In the genomic region with DNA sequence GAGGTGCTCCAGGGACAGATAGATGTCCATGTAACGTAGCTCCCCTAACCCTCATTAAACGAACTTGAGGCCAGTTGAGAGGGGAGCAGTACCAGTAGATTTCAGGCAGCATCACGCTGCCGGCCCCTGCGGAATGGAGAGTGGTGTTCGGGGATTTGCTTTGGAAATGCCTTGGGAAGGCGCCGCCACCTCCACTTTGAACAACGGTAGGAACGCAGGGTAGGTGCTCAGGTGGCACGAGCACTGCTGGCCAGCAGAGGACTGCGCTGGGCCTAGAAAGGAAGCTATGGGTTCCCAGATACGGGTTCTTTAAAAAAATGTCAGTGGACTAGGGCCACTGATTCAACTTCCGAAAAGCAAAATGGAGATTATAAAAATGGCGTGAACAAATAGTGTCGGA, we compare ENCODE assay signal across 13 cellular contexts.
DNase-seq lines count a peak whose midpoint lies in the region; ATAC-seq and TF ChIP-seq lines count a peak whose summit lies in the region.
"Had no signal": no experiment of that assay in that cellular context is flagged by ENCODE, and none has a peak within 500 bp of the region (broad histone marks: within the 10 kb centered on the region; RNA-seq: fewer than 3 reads in every experiment).

No MANE protein-coding gene starts in this region.

- H3K36me3 ChIP-seq in WERI-Rb-1, result peaks cover 9% of the 10 kb centered on the region
- H3K36me3 ChIP-seq in gastrocnemius medialis, result no peaks in the 10 kb centered on the region
- H3K36me3 ChIP-seq: neutrophil had no signal

- in situ Hi-C loops in gastrocnemius medialis (cut with MboI; ENCODE audit: low sequenced_read_pairs in 4 of 4) (loop anchor here in 1 of 4 donors (25.0 kb wide), 1 partner anchor 258 kb away; no protein-coding TSS in a partner anchor), ACHN (cut with HindIII; ENCODE audit: low pct_ligation_motif_present, low pct_unique_long_range_greater_than_20kb, low sequenced_read_pairs) (no loop called here)

- ATAC-seq in gastrocnemius medialis, result peak in 1 of 2 donors; percentile 4

- DNase-seq in DMS153 (lab: John Stamatoyannopoulos, UW) (peak; percentile 48), WERI-Rb-1 (no peak), iPS-NIHi7 (ENCODE audit: extremely low spot score) (peak; percentile 33), gastrocnemius medialis (no peak), EL (no peak), LoVo (ENCODE audit: low spot score) (no peak), ACHN (no peak)
- DNase-seq in activated T-helper 1 cell treated with anti-CD3 and anti-CD28 coated beads, Interleukin-12 subunit alpha, Interleukin-12 subunit beta, Interleukin-2, Interleukin-4 antibody, amounts not matched to agents 30 ng/mL and 10 ng/mL and 1 ng/mL, durations not matched to agents 14 hours and 24 hours and 36 hours (ENCODE audit: low spot score), result no peak
- DNase-seq: activated naive CD4-positive, alpha-beta T cell treated with anti-CD3 and anti-CD28 coated beads, Interleukin-2, amount 50 U/mL, for 16 hours; cerebellar nuclear complex; SHP77 had no signal

- no peak for TF ChIP-seq POLR2A in gastrocnemius medialis (IDR thresholded peaks at IDR 0.05)

- H3K9me3 ChIP-seq in WERI-Rb-1 (ENCODE audit: severe bottlenecking) (no peaks in the 10 kb centered on the region), gastrocnemius medialis (no peaks in the 10 kb centered on the region)
- H3K9me3 ChIP-seq: neutrophil had no signal

- H3K36me3 Mint-ChIP-seq in activated T-helper 1 cell treated with anti-CD3 and anti-CD28 coated beads, Interleukin-12 subunit alpha, Interleukin-12 subunit beta, Interleukin-2, Interleukin-4 antibody, amounts not matched to agents 30 ng/mL and 10 ng/mL and 1 ng/mL, durations not matched to agents 14 hours and 24 hours and 36 hours (ENCODE audit: low read depth), result peaks cover 3% of the 10 kb centered on the region

- H3K27ac ChIP-seq in WERI-Rb-1 (no peak overlapping the region), gastrocnemius medialis (peak overlapping the region; percentile 91 to 96 (median 92))
- H3K27ac ChIP-seq: neutrophil had no signal

- H3K4me3 Mint-ChIP-seq in activated T-helper 1 cell treated with anti-CD3 and anti-CD28 coated beads, Interleukin-12 subunit alpha, Interleukin-12 subunit beta, Interleukin-2, Interleukin-4 antibody, amounts not matched to agents 30 ng/mL and 10 ng/mL and 1 ng/mL, durations not matched to agents 14 hours and 24 hours and 36 hours, result no peak overlapping the region
- H3K4me3 Mint-ChIP-seq: B cell had no signal

- peaks cover 8% of the 10 kb centered on the region for H3K4me1 Mint-ChIP-seq in activated T-helper 1 cell treated with anti-CD3 and anti-CD28 coated beads, Interleukin-12 subunit alpha, Interleukin-12 subunit beta, Interleukin-2, Interleukin-4 antibody, amounts not matched to agents 30 ng/mL and 10 ng/mL and 1 ng/mL, durations not matched to agents 14 hours and 24 hours and 36 hours (ENCODE audit: low read depth)

- 0 out of 2 replicates have a peak, but pooled peaks have one; percentile 3 for TF ChIP-seq CTCF in WERI-Rb-1 (IDR thresholded peaks at IDR 0.05; ENCODE audit: low read depth, low read length)
- TF ChIP-seq CTCF in gastrocnemius medialis (IDR thresholded peaks at IDR 0.05 in 4 of 5, conservative IDR thresholded peaks at IDR 0.05 in 1 of 5), result no peak

- H3K9me3 Mint-ChIP-seq in activated T-helper 1 cell treated with anti-CD3 and anti-CD28 coated beads, Interleukin-12 subunit alpha, Interleukin-12 subunit beta, Interleukin-2, Interleukin-4 antibody, amounts not matched to agents 30 ng/mL and 10 ng/mL and 1 ng/mL, durations not matched to agents 14 hours and 24 hours and 36 hours, result no peaks in the 10 kb centered on the region

- H3K27ac Mint-ChIP-seq in activated T-helper 1 cell treated with anti-CD3 and anti-CD28 coated beads, Interleukin-12 subunit alpha, Interleukin-12 subunit beta, Interleukin-2, Interleukin-4 antibody, amounts not matched to agents 30 ng/mL and 10 ng/mL and 1 ng/mL, durations not matched to agents 14 hours and 24 hours and 36 hours, result no peak overlapping the region
- H3K27ac Mint-ChIP-seq: B cell had no signal

- intact Hi-C loops in gastrocnemius medialis (cut with DNase I; ENCODE audit: low total_unique reads), result loop anchor here (1.0 kb wide), 1 partner anchor 262 kb away; no protein-coding TSS in a partner anchor
- intact Hi-C loops in activated T-helper 1 cell treated with anti-CD3 and anti-CD28 coated beads, Interleukin-12 subunit alpha, Interleukin-12 subunit beta, Interleukin-2, Interleukin-4 antibody, amounts not matched to agents 30 ng/mL and 10 ng/mL and 1 ng/mL, durations not matched to agents 14 hours and 24 hours and 36 hours (cut with micrococcal nuclease), result no loop called here

- peaks cover 29% of the 10 kb centered on the region for H3K27me3 Mint-ChIP-seq in activated T-helper 1 cell treated with anti-CD3 and anti-CD28 coated beads, Interleukin-12 subunit alpha, Interleukin-12 subunit beta, Interleukin-2, Interleukin-4 antibody, amounts not matched to agents 30 ng/mL and 10 ng/mL and 1 ng/mL, durations not matched to agents 14 hours and 24 hours and 36 hours (ENCODE audit: insufficient read depth)

- no peak overlapping the region for H3K4me3 ChIP-seq in WERI-Rb-1 (ENCODE audit: low read depth, low read length)
- H3K4me3 ChIP-seq in gastrocnemius medialis, result peak overlapping the region; percentile 10 to 42 (median 38)

- peaks cover 68 to 70% of the 10 kb centered on the region in 2 donors for H3K4me1 ChIP-seq in gastrocnemius medialis

- H3K27me3 ChIP-seq in WERI-Rb-1 (ENCODE audit: insufficient read depth, low read depth, severe bottlenecking) (no peaks in the 10 kb centered on the region), gastrocnemius medialis (no peaks in the 10 kb centered on the region)

Comparison
In these comparisons a context has a peak if more than half of its experiments do, and no peak if none do; other contexts are left out.
1. DNase-seq: peak in DMS153 (single experiment) and iPS-NIHi7 (single experiment); none in WERI-Rb-1 (single experiment), gastrocnemius medialis (0 of 2), EL (single experiment), activated T-helper 1 cell treated with anti-CD3 and anti-CD28 coated beads, Interleukin-12 subunit alpha, Interleukin-12 subunit beta, Interleukin-2, Interleukin-4 antibody, amounts not matched to agents 30 ng/mL and 10 ng/mL and 1 ng/mL, durations not matched to agents 14 hours and 24 hours and 36 hours (single experiment), LoVo (single experiment) and ACHN (single experiment).